36 cellular contexts compared by ENCODE assay signal in genomic region chr21:20741445-20741844, GRCh38.
"Had no signal": no experiment of that assay in that cellular context is flagged by ENCODE, and none has a peak within 500 bp of the region (broad histone marks: within the 10 kb centered on the region; RNA-seq: fewer than 3 reads in every experiment).

No MANE protein-coding gene starts in this region.

- ATAC-seq: activated CD4-positive, alpha-beta T cell treated with anti-CD3 and anti-CD28 coated beads for 36 hours; activated CD4-positive, CD25-positive, alpha-beta regulatory T cell treated with anti-CD3 and anti-CD28 coated beads, Interleukin-2, amount 50 U/mL, for 24 hours; activated CD8-positive, alpha-beta memory T cell treated with anti-CD3 and anti-CD28 coated beads, Interleukin-2, amount 10 ng/mL, durations not matched to agents 7 days and 5 days; activated CD8-positive, alpha-beta T cell treated with anti-CD3 and anti-CD28 coated beads, Interleukin-2, amount 10 ng/mL, durations not matched to agents 7 days and 5 days; activated naive CD4-positive, alpha-beta T cell treated with anti-CD3 and anti-CD28 coated beads, Interleukin-2, amount 50 U/mL, for 72 hours; activated T-cell treated with anti-CD3 and anti-CD28 coated beads, Interleukin-2, amount 50 U/mL, for 4 hours; activated T-cell treated with anti-CD3 and anti-CD28 coated beads, Interleukin-2, amount 50 U/mL, for 72 hours; activated T-helper 17 cell treated with anti-CD3 and anti-CD28 coated beads, Interleukin-2, amount 50 U/mL, for 72 hours; body of pancreas; WTC11 had no signal

- DNase-seq: activated CD4-positive, alpha-beta memory T cell treated with anti-CD3 and anti-CD28 coated beads, Interleukin-2, amount 10 ng/mL, durations not matched to agents 7 days and 5 days; activated CD4-positive, alpha-beta T cell treated with anti-CD3 and anti-CD28 coated beads for 1 hour; activated CD4-positive, alpha-beta T cell treated with anti-CD3 and anti-CD28 coated beads for 36 hours; activated CD4-positive, alpha-beta T cell treated with anti-CD3 and anti-CD28 coated beads for 48 hours; activated CD4-positive, alpha-beta T cell treated with anti-CD3 and anti-CD28 coated beads, Interleukin-2, amount 10 ng/mL, durations not matched to agents 7 days and 5 days; activated CD4-positive, alpha-beta T cell treated with anti-CD3 and anti-CD28 coated beads, Interleukin-2, amount 50 U/mL, for 48 hours; activated CD4-positive, CD25-positive, alpha-beta regulatory T cell; activated CD8-positive, alpha-beta memory T cell treated with anti-CD3 and anti-CD28 coated beads for 24 hours; activated CD8-positive, alpha-beta memory T cell treated with anti-CD3 and anti-CD28 coated beads, Interleukin-2, amount 10 ng/mL, durations not matched to agents 7 days and 5 days; activated CD8-positive, alpha-beta memory T cell treated with anti-CD3 and anti-CD28 coated beads, Interleukin-2, amount 50 U/mL, for 48 hours; activated CD8-positive, alpha-beta T cell treated with anti-CD3 and anti-CD28 coated beads, Interleukin-2, amount 10 ng/mL, durations not matched to agents 7 days and 5 days; activated effector memory CD4-positive, alpha-beta T cell treated with anti-CD3 and anti-CD28 coated beads, Interleukin-2, amount 50 U/mL, for 16 hours; activated gamma-delta T cell treated with Interleukin-2 at 50 U/mL for 16 hours; activated naive CD4-positive, alpha-beta T cell; activated naive CD4-positive, alpha-beta T cell treated with anti-CD3 and anti-CD28 coated beads for 36 hours; activated naive CD4-positive, alpha-beta T cell treated with anti-CD3 and anti-CD28 coated beads, Interleukin-2, amount 50 U/mL, for 16 hours; activated naive CD8-positive, alpha-beta T cell treated with anti-CD3 and anti-CD28 coated beads for 36 hours; activated T-cell treated with anti-CD3 and anti-CD28 coated beads, Interleukin-2, amount 50 U/mL, for 4 hours; activated T-cell treated with anti-CD3 and anti-CD28 coated beads, Interleukin-2, amount 50 U/mL, for 72 hours; adrenal gland; amniotic stem cell; aorta; body of pancreas; brain microvascular endothelial cell; central memory CD4-positive, alpha-beta T cell; T-helper 2 cell; T-helper 9 cell; WERI-Rb-1 had no signal

- H3K27ac ChIP-seq: adrenal gland, body of pancreas, brain microvascular endothelial cell, breast epithelium, coronary artery, WERI-Rb-1 had no signal

- H3K36me3 ChIP-seq: adrenal gland, brain microvascular endothelial cell, breast epithelium, WERI-Rb-1 had no signal

- FAIRE-seq: astrocyte, colon had no signal

- H3K4me1 ChIP-seq: adrenal gland, body of pancreas, breast epithelium had no signal

- H3K27me3 ChIP-seq: adrenal gland, body of pancreas, brain microvascular endothelial cell, breast epithelium had no signal

- H3K9me3 ChIP-seq: body of pancreas, breast epithelium had no signal

- H3K4me3 ChIP-seq: adrenal gland, body of pancreas, breast epithelium, coronary artery had no signal
